27 cellular contexts compared by ENCODE assay signal in genomic region chr15:75930866-75931265, GRCh38.
"Had no signal": no experiment of that assay in that cellular context is flagged by ENCODE, and none has a peak within 500 bp of the region (broad histone marks: within the 10 kb centered on the region; RNA-seq: fewer than 3 reads in every experiment).

No MANE protein-coding gene starts in this region.

- H3K4me1 Mint-ChIP-seq: nephron, neural progenitor cell had no signal

- H3K9me3 ChIP-seq: ovary, psoas muscle, right lobe of liver, sigmoid colon, spleen, stomach, thoracic aorta, thyroid gland, tibial nerve, upper lobe of left lung had no signal

- H3K27me3 Mint-ChIP-seq: naive thymus-derived CD4-positive, alpha-beta T cell; progenitor cell of endocrine pancreas; stimulated activated naive B cell treated with anti-CD40 and anti-IgM and Interleukin-4, amounts not matched to agents 10 μg/mL and 1 μg/mL and 100 μg/mL, for 72 hours; stimulated activated naive CD8-positive, alpha-beta T cell treated with anti-CD3 and anti-CD28 coated beads, Interleukin-15, Interleukin-2, amounts not matched to agents 100 ng/mL and 50 ng/mL, for 24 hours had no signal

- H3K9ac ChIP-seq: neural progenitor cell, parathyroid adenoma had no signal

- DNase-seq: naive thymus-derived CD4-positive, alpha-beta T cell; occipital lobe; ovary; posterior cingulate gyrus; psoas muscle; right cardiac atrium; right lobe of liver; sigmoid colon; spleen; stimulated activated CD4-positive, alpha-beta T cell treated with anti-CD3 and anti-CD28 coated beads, Interleukin-12 subunit alpha, Interleukin-12 subunit beta, amount 100 ng/mL, for 4 hours; stimulated activated CD4-positive, alpha-beta T cell treated with anti-CD3 and anti-CD28 coated beads, Interleukin-1b, Interleukin-23, amount 100 ng/mL, for 48 hours; stimulated activated CD4-positive, alpha-beta T cell treated with anti-CD3 and anti-CD28 coated beads, Interleukin-4, amount 100 ng/mL, for 24 hours; stimulated activated naive B cell treated with anti-CD40 and anti-IgM and Interleukin-4, amounts not matched to agents 10 μg/mL and 1 μg/mL and 100 μg/mL, for 72 hours; stimulated activated naive CD4-positive, alpha-beta T cell treated with Interleukin-2 at 50 U/mL for 16 hours; stomach; thyroid gland; upper lobe of left lung had no signal

- H3K4me2 ChIP-seq: neural progenitor cell, smooth muscle cell had no signal

- FAIRE-seq: urothelium cell line had no signal

- H3K36me3 ChIP-seq: ovary had no signal

- H3K4me3 Mint-ChIP-seq: naive thymus-derived CD4-positive, alpha-beta T cell; nephron; neural progenitor cell; stimulated activated effector memory CD8-positive, alpha-beta T cell treated with anti-CD3 and anti-CD28 coated beads, Interleukin-12 subunit alpha, Interleukin-12 subunit beta, amount 100 ng/mL, for 72 hours; stimulated activated naive B cell treated with anti-CD40 and anti-IgM and Interleukin-4, amounts not matched to agents 10 μg/mL and 1 μg/mL and 100 μg/mL, for 72 hours; stimulated activated naive CD8-positive, alpha-beta T cell treated with anti-CD3 and anti-CD28 coated beads, Interleukin-15, Interleukin-2, amounts not matched to agents 100 ng/mL and 50 ng/mL, for 24 hours had no signal

- H3K27ac Mint-ChIP-seq: naive thymus-derived CD4-positive, alpha-beta T cell; nephron; neural progenitor cell; progenitor cell of endocrine pancreas; stimulated activated effector memory CD8-positive, alpha-beta T cell treated with anti-CD3 and anti-CD28 coated beads, Interleukin-12 subunit alpha, Interleukin-12 subunit beta, amount 100 ng/mL, for 72 hours; stimulated activated naive B cell treated with anti-CD40 and anti-IgM and Interleukin-4, amounts not matched to agents 10 μg/mL and 1 μg/mL and 100 μg/mL, for 72 hours; stimulated activated naive CD8-positive, alpha-beta T cell treated with anti-CD3 and anti-CD28 coated beads, Interleukin-15, Interleukin-2, amounts not matched to agents 100 ng/mL and 50 ng/mL, for 24 hours had no signal

- ATAC-seq: naive thymus-derived CD4-positive, alpha-beta T cell; psoas muscle; right cardiac atrium; stimulated activated naive B cell treated with anti-CD40 and anti-IgM and Interleukin-4, amounts not matched to agents 10 μg/mL and 1 μg/mL and 100 μg/mL, for 72 hours had no signal

- H3K27me3 ChIP-seq: neural progenitor cell, ovary, right lobe of liver, sigmoid colon, spleen, stomach, thyroid gland, tibial nerve, upper lobe of left lung had no signal

- H3K79me2 ChIP-seq: parathyroid adenoma had no signal

- H3K4me3 ChIP-seq: neural progenitor cell, ovary, psoas muscle, right lobe of liver, sigmoid colon, smooth muscle cell, spleen, stomach, thoracic aorta, thyroid gland, tibial nerve, upper lobe of left lung had no signal

- H3K9me3 Mint-ChIP-seq: naive thymus-derived CD4-positive, alpha-beta T cell; nephron; neural progenitor cell; stimulated activated effector memory CD8-positive, alpha-beta T cell treated with anti-CD3 and anti-CD28 coated beads, Interleukin-12 subunit alpha, Interleukin-12 subunit beta, amount 100 ng/mL, for 72 hours; stimulated activated naive B cell treated with anti-CD40 and anti-IgM and Interleukin-4, amounts not matched to agents 10 μg/mL and 1 μg/mL and 100 μg/mL, for 72 hours; stimulated activated naive CD8-positive, alpha-beta T cell treated with anti-CD3 and anti-CD28 coated beads, Interleukin-15, Interleukin-2, amounts not matched to agents 100 ng/mL and 50 ng/mL, for 24 hours had no signal

- H3K27ac ChIP-seq: neural progenitor cell, ovary, parathyroid adenoma, psoas muscle, right lobe of liver, sigmoid colon, stomach, thoracic aorta, thyroid gland, tibial nerve had no signal

- H2AFZ ChIP-seq: neural progenitor cell, parathyroid adenoma had no signal

- H3K4me1 ChIP-seq: neural progenitor cell, parathyroid adenoma, right lobe of liver, thyroid gland had no signal
